ENCODE assay signal across 1 cellular context in genomic region chr2:53826587-53827397, GRCh38.
TF ChIP-seq lines count a peak whose summit lies in the region.

No MANE protein-coding gene starts in this region.

TF ChIP-seq in HepG2, 621 proteins besides CTCF, POLR2A, EP300 and RAD21 (continued from another document):
- TF ChIP-seq, protein P1, sequence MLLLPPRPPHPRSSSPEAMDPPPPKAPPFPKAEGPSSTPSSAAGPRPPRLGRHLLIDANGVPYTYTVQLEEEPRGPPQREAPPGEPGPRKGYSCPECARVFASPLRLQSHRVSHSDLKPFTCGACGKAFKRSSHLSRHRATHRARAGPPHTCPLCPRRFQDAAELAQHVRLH (CRISPR knock-in tag; IDR thresholded peaks at IDR 0.05; ENCODE audit: borderline replicate concordance, low read depth) = peak; percentile 65; the same call in 1 of the 2 replicates
- TF ChIP-seq ZNF230 (CRISPR knock-in tag; IDR thresholded peaks at IDR 0.05) (peak; percentile 48; the same call in 1 of the 2 replicates), MED13 (CRISPR knock-in tag; IDR thresholded peaks at IDR 0.05) (peak; percentile 95; the same call in 1 of the 2 replicates), ZBTB1 (CRISPR knock-in tag; IDR thresholded peaks at IDR 0.05; ENCODE audit: borderline replicate concordance) (no peak), ZNF292 (CRISPR knock-in tag; IDR thresholded peaks at IDR 0.05; ENCODE audit: borderline replicate concordance, low read depth) (peak; percentile 85; the same call in 1 of the 2 replicates), ZNF446 (CRISPR knock-in tag; IDR thresholded peaks at IDR 0.05) (no peak), KDM6A (CRISPR knock-in tag; IDR thresholded peaks at IDR 0.05; ENCODE audit: low read depth) (peak; percentile 97), TOPORS (CRISPR knock-in tag; IDR thresholded peaks at IDR 0.05) (peak; percentile 54; the same call in 1 of the 2 replicates), ZNF616 (CRISPR knock-in tag; IDR thresholded peaks at IDR 0.05; ENCODE audit: low read depth) (no peak), TBX2 (CRISPR knock-in tag; IDR thresholded peaks at IDR 0.05; ENCODE audit: borderline replicate concordance) (peak; percentile 99), DR1 (CRISPR knock-in tag; IDR thresholded peaks at IDR 0.05) (no peak), RBM22 (optimal IDR thresholded peaks at IDR 0.05; ENCODE audit: low read length) (peak; percentile 88), IKZF1 (IDR thresholded peaks at IDR 0.05) (no peak), ZNF432 (CRISPR knock-in tag; IDR thresholded peaks at IDR 0.05; ENCODE audit: borderline replicate concordance) (no peak), MAZ (IDR thresholded peaks at IDR 0.05; ENCODE audit: borderline replicate concordance, low read depth, low read length) (no peak; the same call in 1 of the 2 replicates), MAZ (CRISPR knock-in tag; IDR thresholded peaks at IDR 0.05; ENCODE audit: low read depth) (0 out of 2 replicates have a peak, but pooled peaks have one; percentile 14), MIER3 (CRISPR knock-in tag; IDR thresholded peaks at IDR 0.05; ENCODE audit: borderline replicate concordance) (peak; percentile 95), CCDC6 (CRISPR knock-in tag; IDR thresholded peaks at IDR 0.05) (peak; percentile 95), HMGXB3 (CRISPR knock-in tag; IDR thresholded peaks at IDR 0.05; ENCODE audit: borderline replicate concordance) (peak; percentile 90), TSC22D2 (CRISPR knock-in tag; IDR thresholded peaks at IDR 0.05; ENCODE audit: borderline replicate concordance) (peak; percentile 95), ZNF720 (CRISPR knock-in tag; IDR thresholded peaks at IDR 0.05) (no peak), ZNF614 (CRISPR knock-in tag; IDR thresholded peaks at IDR 0.05; ENCODE audit: borderline replicate concordance) (peak; percentile 99), SUZ12 (IDR thresholded peaks at IDR 0.05; ENCODE audit: low read depth, low read length) (no peak), HDAC1 (CRISPR knock-in tag; IDR thresholded peaks at IDR 0.05) (peak; percentile 61; the same call in 1 of the 2 replicates), ASH2L (IDR thresholded peaks at IDR 0.05; ENCODE audit: insufficient read length, low read depth, low read length) (peak; percentile 91), ZNF558 (CRISPR knock-in tag; IDR thresholded peaks at IDR 0.05; ENCODE audit: borderline replicate concordance) (no peak), BRF2 (CRISPR knock-in tag; IDR thresholded peaks at IDR 0.05) (peak; percentile 80; the same call in 1 of the 2 replicates), MAFF (IDR thresholded peaks at IDR 0.05; ENCODE audit: low read depth, low read length) (peak; percentile 44), ATF3 (CRISPR knock-in tag; IDR thresholded peaks at IDR 0.05) (peak; percentile 73)
- TF ChIP-seq, protein P2, sequence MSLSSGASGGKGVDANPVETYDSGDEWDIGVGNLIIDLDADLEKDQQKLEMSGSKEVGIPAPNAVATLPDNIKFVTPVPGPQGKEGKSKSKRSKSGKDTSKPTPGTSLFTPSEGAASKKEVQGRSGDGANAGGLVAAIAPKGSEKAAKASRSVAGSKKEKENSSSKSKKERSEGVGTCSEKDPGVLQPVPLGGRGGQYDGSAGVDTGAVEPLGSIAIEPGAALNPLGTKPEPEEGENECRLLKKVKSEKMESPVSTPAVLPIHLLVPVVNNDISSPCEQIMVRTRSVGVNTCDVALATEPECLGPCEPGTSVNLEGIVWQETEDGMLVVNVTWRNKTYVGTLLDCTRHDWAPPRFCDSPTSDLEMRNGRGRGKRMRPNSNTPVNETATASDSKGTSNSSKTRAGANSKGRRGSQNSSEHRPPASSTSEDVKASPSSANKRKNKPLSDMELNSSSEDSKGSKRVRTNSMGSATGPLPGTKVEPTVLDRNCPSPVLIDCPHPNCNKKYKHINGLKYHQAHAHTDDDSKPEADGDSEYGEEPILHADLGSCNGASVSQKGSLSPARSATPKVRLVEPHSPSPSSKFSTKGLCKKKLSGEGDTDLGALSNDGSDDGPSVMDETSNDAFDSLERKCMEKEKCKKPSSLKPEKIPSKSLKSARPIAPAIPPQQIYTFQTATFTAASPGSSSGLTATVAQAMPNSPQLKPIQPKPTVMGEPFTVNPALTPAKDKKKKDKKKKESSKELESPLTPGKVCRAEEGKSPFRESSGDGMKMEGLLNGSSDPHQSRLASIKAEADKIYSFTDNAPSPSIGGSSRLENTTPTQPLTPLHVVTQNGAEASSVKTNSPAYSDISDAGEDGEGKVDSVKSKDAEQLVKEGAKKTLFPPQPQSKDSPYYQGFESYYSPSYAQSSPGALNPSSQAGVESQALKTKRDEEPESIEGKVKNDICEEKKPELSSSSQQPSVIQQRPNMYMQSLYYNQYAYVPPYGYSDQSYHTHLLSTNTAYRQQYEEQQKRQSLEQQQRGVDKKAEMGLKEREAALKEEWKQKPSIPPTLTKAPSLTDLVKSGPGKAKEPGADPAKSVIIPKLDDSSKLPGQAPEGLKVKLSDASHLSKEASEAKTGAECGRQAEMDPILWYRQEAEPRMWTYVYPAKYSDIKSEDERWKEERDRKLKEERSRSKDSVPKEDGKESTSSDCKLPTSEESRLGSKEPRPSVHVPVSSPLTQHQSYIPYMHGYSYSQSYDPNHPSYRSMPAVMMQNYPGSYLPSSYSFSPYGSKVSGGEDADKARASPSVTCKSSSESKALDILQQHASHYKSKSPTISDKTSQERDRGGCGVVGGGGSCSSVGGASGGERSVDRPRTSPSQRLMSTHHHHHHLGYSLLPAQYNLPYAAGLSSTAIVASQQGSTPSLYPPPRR (CRISPR knock-in tag; IDR thresholded peaks at IDR 0.05; ENCODE audit: borderline replicate concordance) = peak; percentile 89
- TF ChIP-seq, protein P3, sequence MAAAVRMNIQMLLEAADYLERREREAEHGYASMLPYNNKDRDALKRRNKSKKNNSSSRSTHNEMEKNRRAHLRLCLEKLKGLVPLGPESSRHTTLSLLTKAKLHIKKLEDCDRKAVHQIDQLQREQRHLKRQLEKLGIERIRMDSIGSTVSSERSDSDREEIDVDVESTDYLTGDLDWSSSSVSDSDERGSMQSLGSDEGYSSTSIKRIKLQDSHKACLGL (CRISPR knock-in tag; IDR thresholded peaks at IDR 0.05) = no peak
- TF ChIP-seq, protein P4, sequence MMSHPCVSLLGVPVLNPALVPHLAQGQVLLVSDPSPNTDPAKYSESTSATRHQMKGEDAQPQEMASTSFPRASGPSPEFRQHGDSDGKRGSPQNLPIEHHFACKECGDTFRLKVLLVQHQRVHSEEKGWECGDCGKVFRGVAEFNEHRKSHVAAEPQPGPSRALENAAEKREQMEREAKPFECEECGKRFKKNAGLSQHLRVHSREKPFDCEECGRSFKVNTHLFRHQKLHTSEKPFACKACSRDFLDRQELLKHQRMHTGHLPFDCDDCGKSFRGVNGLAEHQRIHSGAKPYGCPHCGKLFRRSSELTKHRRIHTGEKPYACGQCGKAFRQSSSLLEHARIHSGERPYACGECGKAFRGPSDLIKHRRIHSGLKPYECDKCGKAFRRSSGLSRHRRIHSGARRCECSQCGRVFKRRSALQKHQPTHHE (CRISPR knock-in tag; IDR thresholded peaks at IDR 0.05; ENCODE audit: borderline replicate concordance) = no peak; the same call in 1 of the 2 replicates
- TF ChIP-seq, protein P5, sequence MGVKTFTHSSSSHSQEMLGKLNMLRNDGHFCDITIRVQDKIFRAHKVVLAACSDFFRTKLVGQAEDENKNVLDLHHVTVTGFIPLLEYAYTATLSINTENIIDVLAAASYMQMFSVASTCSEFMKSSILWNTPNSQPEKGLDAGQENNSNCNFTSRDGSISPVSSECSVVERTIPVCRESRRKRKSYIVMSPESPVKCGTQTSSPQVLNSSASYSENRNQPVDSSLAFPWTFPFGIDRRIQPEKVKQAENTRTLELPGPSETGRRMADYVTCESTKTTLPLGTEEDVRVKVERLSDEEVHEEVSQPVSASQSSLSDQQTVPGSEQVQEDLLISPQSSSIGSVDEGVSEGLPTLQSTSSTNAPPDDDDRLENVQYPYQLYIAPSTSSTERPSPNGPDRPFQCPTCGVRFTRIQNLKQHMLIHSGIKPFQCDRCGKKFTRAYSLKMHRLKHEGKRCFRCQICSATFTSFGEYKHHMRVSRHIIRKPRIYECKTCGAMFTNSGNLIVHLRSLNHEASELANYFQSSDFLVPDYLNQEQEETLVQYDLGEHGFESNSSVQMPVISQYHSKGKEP (CRISPR knock-in tag; IDR thresholded peaks at IDR 0.05) = 0 out of 2 replicates have a peak, but pooled peaks have one; percentile 47
- TF ChIP-seq, protein P6, sequence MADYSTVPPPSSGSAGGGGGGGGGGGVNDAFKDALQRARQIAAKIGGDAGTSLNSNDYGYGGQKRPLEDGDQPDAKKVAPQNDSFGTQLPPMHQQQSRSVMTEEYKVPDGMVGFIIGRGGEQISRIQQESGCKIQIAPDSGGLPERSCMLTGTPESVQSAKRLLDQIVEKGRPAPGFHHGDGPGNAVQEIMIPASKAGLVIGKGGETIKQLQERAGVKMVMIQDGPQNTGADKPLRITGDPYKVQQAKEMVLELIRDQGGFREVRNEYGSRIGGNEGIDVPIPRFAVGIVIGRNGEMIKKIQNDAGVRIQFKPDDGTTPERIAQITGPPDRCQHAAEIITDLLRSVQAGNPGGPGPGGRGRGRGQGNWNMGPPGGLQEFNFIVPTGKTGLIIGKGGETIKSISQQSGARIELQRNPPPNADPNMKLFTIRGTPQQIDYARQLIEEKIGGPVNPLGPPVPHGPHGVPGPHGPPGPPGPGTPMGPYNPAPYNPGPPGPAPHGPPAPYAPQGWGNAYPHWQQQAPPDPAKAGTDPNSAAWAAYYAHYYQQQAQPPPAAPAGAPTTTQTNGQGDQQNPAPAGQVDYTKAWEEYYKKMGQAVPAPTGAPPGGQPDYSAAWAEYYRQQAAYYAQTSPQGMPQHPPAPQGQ (CRISPR knock-in tag; IDR thresholded peaks at IDR 0.05; ENCODE audit: borderline replicate concordance) = no peak
